8 cellular contexts compared by ENCODE assay signal in genomic region chr19:19488875-19489690, GRCh38. TPM values are rescaled to one million over a fixed set of nuclear protein-coding genes. Genes with fewer than 3 reads are reported as not detected.
DNase-seq lines count a peak whose midpoint lies in the region; ATAC-seq and TF ChIP-seq lines count a peak whose summit lies in the region.

No MANE protein-coding gene starts in this region.

- no peak for TF ChIP-seq CTCF in GM13976 (IDR thresholded peaks at IDR 0.05; ENCODE audit: borderline replicate concordance, control extremely low read depth, extremely low read depth, insufficient read depth, missing control alignments)

- peak; percentile 65 for ATAC-seq in HG02852 (IDR thresholded peaks at IDR 0.05; ENCODE audit: unreplicated experiment)

- DNase-seq in GM13976 (ENCODE audit: low spot score) = peak; percentile 73
- peak; percentile 33 for DNase-seq in NCI-H510A treated with DMSO at 0.1 percent for 48 hours (lab: John Stamatoyannopoulos, UW)
- DNase-seq in activated CD8-positive, alpha-beta memory T cell treated with anti-CD3 and anti-CD28 coated beads for 1 hour (ENCODE audit: extremely low read depth in 1 of 2, low read depth in 1 of 2) = peak; percentile 72 to 74
- DNase-seq in effector CD4-positive, alpha-beta T cell = peak; percentile 91
- DNase-seq in lung microvascular endothelial cell (ENCODE audit: low read depth in 2 of 2) = peak; percentile 91 to 98
- DNase-seq in stimulated activated CD8-positive, alpha-beta memory T cell treated with anti-CD3 and anti-CD28 coated beads, Interleukin-12 subunit alpha, Interleukin-12 subunit beta, amount 100 ng/mL, for 1 hour (ENCODE audit: low read depth) = peak; percentile 73
- no peak for DNase-seq in NCI-H187 (lab: John Stamatoyannopoulos, UW)

- in situ Hi-C loops in GM13976 (cut with MboI; ENCODE audit: low sequenced_read_pairs, unreplicated experiment) = loop anchor here (10.0 to 25.0 kb wide), 2 partner anchors 94 to 302 kb away; partner anchors contain the start of genes BORCS8 and RFXANK

RNA-seq across cellular contexts. Expression of gene TSSK6, which starts 26.3 kb away (rescaled TPM):
- 0.65 and 1.2 TPM in 2 replicates for total RNA-seq in lung microvascular endothelial cell

RNA-seq across cellular contexts. Expression of gene NDUFA13, which starts 26.9 kb away (rescaled TPM):
- total RNA-seq in lung microvascular endothelial cell = 231 and 292 TPM in 2 replicates

RNA-seq across cellular contexts. Expression of gene YJEFN3, which starts 39.6 kb away (rescaled TPM):
- total RNA-seq in lung microvascular endothelial cell = under 0.01 and 0.20 TPM in 2 replicates

RNA-seq across cellular contexts. Expression of gene CILP2, which starts 49.0 kb away (rescaled TPM):
- total RNA-seq in lung microvascular endothelial cell = under 0.01 TPM in 1 of 2 replicates, not detected in the other

Comparison
In these comparisons a context has a peak if more than half of its experiments do, and no peak if none do; other contexts are left out.
1. DNase-seq: peak in GM13976 (single experiment), NCI-H510A treated with DMSO at 0.1 percent for 48 hours (single experiment), activated CD8-positive, alpha-beta memory T cell treated with anti-CD3 and anti-CD28 coated beads for 1 hour (2 of 2), effector CD4-positive, alpha-beta T cell (single experiment), lung microvascular endothelial cell (2 of 2) and stimulated activated CD8-positive, alpha-beta memory T cell treated with anti-CD3 and anti-CD28 coated beads, Interleukin-12 subunit alpha, Interleukin-12 subunit beta, amount 100 ng/mL, for 1 hour (single experiment); none in NCI-H187 (0 of 2).